16 cellular contexts compared by ENCODE assay signal in the genomic region with DNA sequence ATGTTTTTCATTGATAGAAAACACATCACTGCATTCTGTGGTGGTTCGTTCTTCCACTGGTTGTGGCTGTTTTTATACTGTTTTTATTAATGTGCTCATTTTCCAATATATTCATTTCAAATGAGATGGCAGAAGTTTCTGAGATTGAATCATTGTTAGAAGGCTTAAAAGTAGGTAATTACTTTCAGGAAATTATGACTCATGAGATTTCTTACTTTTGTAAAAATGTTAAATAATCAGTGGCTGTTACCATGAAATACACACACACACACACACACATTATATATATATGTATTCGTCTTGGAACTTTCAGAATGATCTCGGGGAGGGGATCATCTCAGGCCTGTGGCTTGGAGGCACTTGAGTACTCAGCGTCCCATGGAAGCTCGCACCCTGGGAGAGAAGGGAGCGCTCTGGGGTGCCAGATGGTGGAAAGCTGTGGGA.
A peak's percentile ranks its signal among the peaks of the same experiment; 100 is the strongest.
DNase-seq lines count a peak whose midpoint lies in the region; TF ChIP-seq lines count a peak whose summit lies in the region.
"Had no signal": no experiment of that assay in that cellular context is flagged by ENCODE, and none has a peak within 500 bp of the region (broad histone marks: within the 10 kb centered on the region; RNA-seq: fewer than 3 reads in every experiment).

No MANE protein-coding gene starts in this region.

- H3K9me3 ChIP-seq in A673 (ENCODE audit: low read depth, low read length, poor library complexity, severe bottlenecking) (no peaks in the 10 kb centered on the region), adipocyte (ENCODE audit: control insufficient read depth, low read length) (no peaks in the 10 kb centered on the region), hepatocyte (ENCODE audit: low read depth) (no peaks in the 10 kb centered on the region)

- H3K4me2 ChIP-seq in hepatocyte: no peak overlapping the region

- no peaks in the 10 kb centered on the region for H3K27me3 ChIP-seq in A673 (replicated peaks; ENCODE audit: insufficient read depth, low read depth, low read length, poor library complexity)
- no peaks in the 10 kb centered on the region for H3K27me3 ChIP-seq in adipocyte (replicated peaks; ENCODE audit: control insufficient read depth, insufficient read depth, low read length)
- no peaks in the 10 kb centered on the region for H3K27me3 ChIP-seq in hepatocyte

- TF ChIP-seq CTCF in A673 (conservative IDR thresholded peaks at IDR 0.05; ENCODE audit: low read depth, low read length): no peak
- no peak for TF ChIP-seq CTCF in hepatocyte (IDR thresholded peaks at IDR 0.05; ENCODE audit: poor library complexity)

- H2AFZ ChIP-seq in hepatocyte: no peak overlapping the region

- no peak overlapping the region for H3K9ac ChIP-seq in adipocyte (ENCODE audit: low read length)

- H3K9me2 ChIP-seq in hepatocyte (replicated peaks; ENCODE audit: insufficient read depth): no peaks in the 10 kb centered on the region

- POLR2A ChIA-PET in A673 (lab: Charles Lee; ENCODE audit: low non-redundant PET): no interaction called here

- H3K4me1 ChIP-seq in A673 (ENCODE audit: insufficient read depth, low read length, poor library complexity, severe bottlenecking) (peaks cover 23% of the 10 kb centered on the region), adipocyte (ENCODE audit: control insufficient read depth, insufficient read depth, low read length) (peaks cover 7% of the 10 kb centered on the region), hepatocyte (ENCODE audit: insufficient read depth) (no peaks in the 10 kb centered on the region)

- WGBS in hepatocyte (ENCODE audit: low lambda C conversion rate, missing lambda C conversion rate): 96% methylated on average over 6 of the region's 6 CpGs

- intact Hi-C loops in A673 (cut with micrococcal nuclease; ENCODE audit: unreplicated experiment): no loop called here

- DNase-seq in A673 (ENCODE audit: low spot score): peak; percentile 78
- peak; percentile 12 for DNase-seq in GM03348 (ENCODE audit: low spot score)
- DNase-seq in adipocyte (ENCODE audit: low read depth): peak; percentile 55
- DNase-seq in fibroblast of peridontal ligament (ENCODE audit: extremely low read depth): peak; percentile 53
- DNase-seq in hepatocyte (ENCODE audit: low spot score): no peak
- no peak for DNase-seq in HuH-7.5 (ENCODE audit: low spot score)
- no peak for DNase-seq in NCI-H1694 treated with DMSO at 0.1 percent for 48 hours (lab: John Stamatoyannopoulos, UW)
- DNase-seq in NCI-H748 treated with DMSO at 0.1 percent for 48 hours (lab: John Stamatoyannopoulos, UW): no peak
- DNase-seq: aorta, DMS53, endodermal cell, left cardiac atrium, NCI-H1694, NCI-H510A, OCI-M1, posterior cingulate gyrus had no signal

- peak overlapping the region; percentile 9 for H3K4me3 ChIP-seq in A673 (ENCODE audit: low read depth, low read length, poor library complexity, severe bottlenecking)
- H3K4me3 ChIP-seq in adipocyte (ENCODE audit: low read length): no peak overlapping the region
- no peak overlapping the region for H3K4me3 ChIP-seq in hepatocyte

- H3K36me3 ChIP-seq in A673 (ENCODE audit: insufficient read depth, low read length, poor library complexity, severe bottlenecking): no peaks in the 10 kb centered on the region
- peaks cover 4% of the 10 kb centered on the region for H3K36me3 ChIP-seq in adipocyte (ENCODE audit: control insufficient read depth, insufficient read depth, low read length, severe bottlenecking)
- H3K36me3 ChIP-seq in hepatocyte (replicated peaks; ENCODE audit: insufficient read depth, low read depth): no peaks in the 10 kb centered on the region

- BruUV-seq in A673 (replicated peaks; lab: Mats Ljungman, UMichigan): no TSS peak

- H3K27ac ChIP-seq in A673 (ENCODE audit: low read depth, low read length, poor library complexity, severe bottlenecking) (peak overlapping the region; percentile 78), hepatocyte (no peak overlapping the region)

- H4K20me1 ChIP-seq in hepatocyte (ENCODE audit: insufficient read depth, poor library complexity, severe bottlenecking): no peaks in the 10 kb centered on the region

- peaks cover 11% of the 10 kb centered on the region for H3K79me2 ChIP-seq in hepatocyte

- CTCF ChIA-PET in A673 (lab: Charles Lee): interaction anchor here (0.6 kb wide), 1 partner anchor 47 kb away, joined by 4 read pairs; no protein-coding TSS in a partner anchor

Comparison
In these comparisons a context has a peak if more than half of its experiments do, and no peak if none do; other contexts are left out.
1. DNase-seq: peak in A673 (single experiment), GM03348 (single experiment), adipocyte (single experiment) and fibroblast of peridontal ligament (single experiment); none in hepatocyte (single experiment), HuH-7.5 (single experiment), NCI-H1694 treated with DMSO at 0.1 percent for 48 hours (single experiment) and NCI-H748 treated with DMSO at 0.1 percent for 48 hours (single experiment).